2 cellular contexts compared by ENCODE assay signal in genomic region chr10:80470266-80470665, GRCh38.
TF ChIP-seq lines count a peak whose summit lies in the region.

No MANE protein-coding gene starts in this region.

TF ChIP-seq in GM12878, 131 proteins besides CTCF, POLR2A, EP300 and RAD21:
- TF ChIP-seq SMAD1 (IDR thresholded peaks at IDR 0.05; ENCODE audit: low read depth, partially characterized antibody), result no peak
- no peak for TF ChIP-seq KLF5 (IDR thresholded peaks at IDR 0.05; ENCODE audit: partially characterized antibody)
- TF ChIP-seq NFYA (IDR thresholded peaks at IDR 0.05; ENCODE audit: borderline replicate concordance, low read depth, low read length), result no peak
- no peak for TF ChIP-seq SUZ12 (IDR thresholded peaks at IDR 0.05; ENCODE audit: unreplicated experiment)
- TF ChIP-seq GATAD2B (conservative IDR thresholded peaks at IDR 0.05; ENCODE audit: low read depth), result no peak
- no peak for TF ChIP-seq MEF2B (IDR thresholded peaks at IDR 0.05; ENCODE audit: partially characterized antibody, poor library complexity, severe bottlenecking)
- TF ChIP-seq NFXL1 (IDR thresholded peaks at IDR 0.05; ENCODE audit: borderline replicate concordance), result no peak
- no peak for TF ChIP-seq HDAC6 (IDR thresholded peaks at IDR 0.05; ENCODE audit: unreplicated experiment)
- no peak for TF ChIP-seq ATF7 (IDR thresholded peaks at IDR 0.05; ENCODE audit: low read depth)

TF ChIP-seq in GM12891, 5 proteins besides CTCF, POLR2A, EP300 and RAD21 (continued from another document):
- no peak for TF ChIP-seq SPI1 (IDR thresholded peaks at IDR 0.05; ENCODE audit: low read depth, low read length)
